Comparison of ENCODE assay signal across 9 cellular contexts in the genomic region with DNA sequence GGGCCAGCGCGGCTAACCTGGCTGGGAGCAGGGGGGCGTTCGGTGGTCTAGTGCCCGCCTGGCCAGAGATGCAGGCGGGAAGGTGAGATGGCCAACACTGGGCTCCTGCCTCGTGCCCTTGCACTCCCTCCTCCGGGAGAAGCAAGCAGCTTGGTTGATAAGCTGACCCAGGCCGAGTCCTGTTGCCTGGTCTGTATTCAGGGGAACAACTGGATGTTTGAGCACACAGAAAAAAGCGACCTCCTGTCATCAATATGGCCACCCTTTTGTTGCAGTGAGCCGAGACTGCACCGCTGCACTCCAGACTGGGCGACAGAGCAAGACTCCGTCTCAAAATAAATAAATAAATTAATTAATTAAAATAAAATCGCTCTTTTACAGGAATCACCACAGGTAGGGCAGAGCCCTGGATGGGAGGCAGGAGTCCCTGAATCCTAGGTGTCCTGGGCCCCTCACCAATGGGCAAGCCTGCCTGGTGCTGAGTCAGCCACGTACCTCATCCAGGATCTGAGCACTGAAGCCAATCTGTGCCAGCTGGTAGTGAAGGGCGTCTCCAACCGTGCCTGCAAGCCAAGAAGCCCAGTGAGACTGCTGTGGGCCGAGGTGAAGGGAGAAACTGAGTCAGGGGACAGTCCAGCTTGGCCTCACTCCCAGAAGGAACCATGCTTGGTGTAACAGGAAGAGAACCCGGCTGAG. TPM values are rescaled to one million over a fixed set of nuclear protein-coding genes. Genes with fewer than 3 reads are reported as not detected.
DNase-seq lines count a peak whose midpoint lies in the region; ATAC-seq and TF ChIP-seq lines count a peak whose summit lies in the region.
"Had no signal": no experiment of that assay in that cellular context is flagged by ENCODE, and none has a peak within 500 bp of the region (broad histone marks: within the 10 kb centered on the region; RNA-seq: fewer than 3 reads in every experiment).

No MANE protein-coding gene starts in this region.

- peak overlapping the region; percentile 36 for H3K4me3 Mint-ChIP-seq in activated naive CD4-positive, alpha-beta T cell treated with anti-CD3 and anti-CD28 coated beads, Interleukin-2, amount 50 U/mL, for 24 hours
- no peak overlapping the region for H3K4me3 Mint-ChIP-seq in activated T-helper 2 cell treated with anti-CD3 and anti-CD28 coated beads, Interferon-gamma antibody, Interleukin-2, Interleukin-4, amounts not matched to agents 10 μg/mL and 5 μg/mL and 100 μg/mL, durations not matched to agents 14 hours and 24 hours and 36 hours (ENCODE audit: low read depth)

- peak overlapping the region; percentile 27 for H3K4me3 ChIP-seq in lung
- peak overlapping the region; percentile 39 for H3K4me3 ChIP-seq in upper lobe of right lung
- H3K4me3 ChIP-seq in ascending aorta = no peak overlapping the region
- H3K4me3 ChIP-seq in tibial artery = no peak overlapping the region

- H3K27me3 Mint-ChIP-seq in activated naive CD4-positive, alpha-beta T cell treated with anti-CD3 and anti-CD28 coated beads, Interleukin-2, amount 50 U/mL, for 24 hours = no peaks in the 10 kb centered on the region
- no peaks in the 10 kb centered on the region for H3K27me3 Mint-ChIP-seq in activated T-helper 2 cell treated with anti-CD3 and anti-CD28 coated beads, Interferon-gamma antibody, Interleukin-2, Interleukin-4, amounts not matched to agents 10 μg/mL and 5 μg/mL and 100 μg/mL, durations not matched to agents 14 hours and 24 hours and 36 hours (ENCODE audit: low read depth)

- no peaks in the 10 kb centered on the region for H3K36me3 Mint-ChIP-seq in activated naive CD4-positive, alpha-beta T cell treated with anti-CD3 and anti-CD28 coated beads, Interleukin-2, amount 50 U/mL, for 24 hours
- H3K36me3 Mint-ChIP-seq in activated T-helper 2 cell treated with anti-CD3 and anti-CD28 coated beads, Interferon-gamma antibody, Interleukin-2, Interleukin-4, amounts not matched to agents 10 μg/mL and 5 μg/mL and 100 μg/mL, durations not matched to agents 14 hours and 24 hours and 36 hours (ENCODE audit: low read depth) = peaks cover 12% of the 10 kb centered on the region

- WGBS in lung, 2 donors = 57 to 64% methylated on average over 20 of the region's 20 CpGs

- intact Hi-C loops in activated T-helper 2 cell treated with anti-CD3 and anti-CD28 coated beads, Interferon-gamma antibody, Interleukin-2, Interleukin-4, amounts not matched to agents 10 μg/mL and 5 μg/mL and 100 μg/mL, durations not matched to agents 14 hours and 24 hours and 36 hours (cut with micrococcal nuclease) = no loop called here
- intact Hi-C loops in upper lobe of right lung (cut with DNase I) (no loop called here), ascending aorta (cut with DNase I) (no loop called here), tibial artery (cut with DNase I; ENCODE audit: low total_unique reads) (no loop called here)

- H3K27ac ChIP-seq in lung (ENCODE audit: low read depth in 1 of 2, low read length in 1 of 2) (peak overlapping the region in 1 of 2 donors; percentile 76), upper lobe of right lung (peak overlapping the region; percentile 59), ascending aorta (no peak overlapping the region), tibial artery (no peak overlapping the region)

- no peaks in the 10 kb centered on the region for H3K9me3 Mint-ChIP-seq in activated naive CD4-positive, alpha-beta T cell treated with anti-CD3 and anti-CD28 coated beads, Interleukin-2, amount 50 U/mL, for 24 hours
- peaks cover 8% of the 10 kb centered on the region for H3K9me3 Mint-ChIP-seq in activated T-helper 2 cell treated with anti-CD3 and anti-CD28 coated beads, Interferon-gamma antibody, Interleukin-2, Interleukin-4, amounts not matched to agents 10 μg/mL and 5 μg/mL and 100 μg/mL, durations not matched to agents 14 hours and 24 hours and 36 hours

- H3K36me3 ChIP-seq in lung (ENCODE audit: control insufficient read depth in 2 of 2, insufficient read depth in 2 of 2, low read length in 2 of 2) (no peaks in the 10 kb centered on the region), upper lobe of right lung (no peaks in the 10 kb centered on the region), ascending aorta (no peaks in the 10 kb centered on the region), tibial artery (no peaks in the 10 kb centered on the region)

- no peaks in the 10 kb centered on the region for H3K27me3 ChIP-seq in lung (ENCODE audit: control insufficient read depth, insufficient read depth)
- H3K27me3 ChIP-seq in upper lobe of right lung = no peaks in the 10 kb centered on the region
- no peaks in the 10 kb centered on the region for H3K27me3 ChIP-seq in ascending aorta
- peaks cover 0 to 53% of the 10 kb centered on the region in 2 donors for H3K27me3 ChIP-seq in tibial artery

- no peak for ATAC-seq in lung (ENCODE audit: insufficient read depth, low FRiP score)
- no peak for ATAC-seq in upper lobe of right lung

- H3K4me1 ChIP-seq in lung (ENCODE audit: control insufficient read depth in 2 of 2, insufficient read depth in 2 of 2, low read length in 2 of 2) (peaks cover 0 to 3% of the 10 kb centered on the region in 2 donors), upper lobe of right lung (no peaks in the 10 kb centered on the region), ascending aorta (no peaks in the 10 kb centered on the region), tibial artery (peaks cover 0 to 11% (median 4%) of the 10 kb centered on the region in 4 donors)

- H3K9me3 ChIP-seq in lung (ENCODE audit: control insufficient read depth in 2 of 2, insufficient read depth in 1 of 2, low read length in 1 of 2) (peaks cover 0 to 10% of the 10 kb centered on the region in 2 donors), upper lobe of right lung (no peaks in the 10 kb centered on the region), ascending aorta (no peaks in the 10 kb centered on the region), tibial artery (peaks cover 0 to 9% (median 9%) of the 10 kb centered on the region in 3 donors)

- H3K4me1 Mint-ChIP-seq in activated naive CD4-positive, alpha-beta T cell treated with anti-CD3 and anti-CD28 coated beads, Interleukin-2, amount 50 U/mL, for 24 hours = peaks cover 23% of the 10 kb centered on the region
- peaks cover 15% of the 10 kb centered on the region for H3K4me1 Mint-ChIP-seq in activated T-helper 2 cell treated with anti-CD3 and anti-CD28 coated beads, Interferon-gamma antibody, Interleukin-2, Interleukin-4, amounts not matched to agents 10 μg/mL and 5 μg/mL and 100 μg/mL, durations not matched to agents 14 hours and 24 hours and 36 hours (ENCODE audit: low read depth)

- DNase-seq in activated naive CD4-positive, alpha-beta T cell treated with anti-CD3 and anti-CD28 coated beads, Interleukin-2, amount 50 U/mL, for 16 hours = no peak
- DNase-seq in activated T-helper 2 cell treated with anti-CD3 and anti-CD28 coated beads, Interferon-gamma antibody, Interleukin-2, Interleukin-4, amounts not matched to agents 10 μg/mL and 5 μg/mL and 100 μg/mL, durations not matched to agents 14 hours and 24 hours and 36 hours (ENCODE audit: low spot score) = no peak
- no peak for DNase-seq in lung (ENCODE audit: low spot score)
- no peak for DNase-seq in upper lobe of right lung
- DNase-seq in COR-L47 (lab: John Stamatoyannopoulos, UW) = no peak
- no peak for DNase-seq in ascending aorta (ENCODE audit: low spot score in 2 of 2)
- DNase-seq in tibial artery = no peak
- DNase-seq: left cardiac atrium had no signal

- no peak overlapping the region for H3K27ac Mint-ChIP-seq in activated naive CD4-positive, alpha-beta T cell treated with anti-CD3 and anti-CD28 coated beads, Interleukin-2, amount 50 U/mL, for 24 hours
- H3K27ac Mint-ChIP-seq in activated T-helper 2 cell treated with anti-CD3 and anti-CD28 coated beads, Interferon-gamma antibody, Interleukin-2, Interleukin-4, amounts not matched to agents 10 μg/mL and 5 μg/mL and 100 μg/mL, durations not matched to agents 14 hours and 24 hours and 36 hours = peak overlapping the region; percentile 40

- TF ChIP-seq CTCF in lung (IDR thresholded peaks at IDR 0.05; ENCODE audit: control extremely low read depth, extremely low read depth) (no peak), upper lobe of right lung (IDR thresholded peaks at IDR 0.05) (no peak), ascending aorta (IDR thresholded peaks at IDR 0.05) (no peak), tibial artery (IDR thresholded peaks at IDR 0.05) (no peak)

RNA-seq across cellular contexts. Expression of a gene that starts 31.8 kb away (rescaled TPM):
- 23.0 and 23.4 TPM in 2 replicates for total RNA-seq in activated T-helper 2 cell treated with anti-CD3 and anti-CD28 coated beads, Interferon-gamma antibody, Interleukin-2, Interleukin-4, amounts not matched to agents 10 μg/mL and 5 μg/mL and 100 μg/mL, durations not matched to agents 14 hours and 24 hours and 36 hours
- total RNA-seq in lung (1 to 10 TPM in 1 of 2 donors, under 1 TPM in 1; 0.55 to 1.1 TPM), upper lobe of right lung (0.41 TPM), ascending aorta (2.7 TPM)
- polyA plus RNA-seq in lung = under 1 TPM; 0.24 to 0.47 TPM

RNA-seq across cellular contexts. Expression of a gene that starts 45.5 kb away (rescaled TPM):
- total RNA-seq in activated T-helper 2 cell treated with anti-CD3 and anti-CD28 coated beads, Interferon-gamma antibody, Interleukin-2, Interleukin-4, amounts not matched to agents 10 μg/mL and 5 μg/mL and 100 μg/mL, durations not matched to agents 14 hours and 24 hours and 36 hours = 36.2 and 42.4 TPM in 2 replicates
- total RNA-seq in lung (10 to 100 TPM; 16.8 to 21.3 TPM), upper lobe of right lung (24.2 TPM), ascending aorta (15.8 TPM)
- polyA plus RNA-seq in lung = 10 to 100 TPM; 34.0 to 37.3 TPM

RNA-seq across cellular contexts. Expression of a gene that starts 59.5 kb away (rescaled TPM):
- total RNA-seq in activated T-helper 2 cell treated with anti-CD3 and anti-CD28 coated beads, Interferon-gamma antibody, Interleukin-2, Interleukin-4, amounts not matched to agents 10 μg/mL and 5 μg/mL and 100 μg/mL, durations not matched to agents 14 hours and 24 hours and 36 hours = 111 and 118 TPM in 2 replicates
- total RNA-seq in lung = 1 to 10 TPM; 2.0 to 4.7 TPM
- polyA plus RNA-seq in lung = 1 to 10 TPM; 1.3 to 4.7 TPM
- total RNA-seq in upper lobe of right lung = 1.6 TPM
- total RNA-seq in ascending aorta = not detected

Comparison
In these comparisons a context has a peak if more than half of its experiments do, and no peak if none do; other contexts are left out.
1. H3K4me3 ChIP-seq: peak in lung (single experiment) and upper lobe of right lung (single experiment); none in ascending aorta (0 of 2) and tibial artery (0 of 2).
2. RNA of a gene that starts 59.5 kb away (total RNA-seq): 111 to 118 TPM in activated T-helper 2 cell treated with anti-CD3 and anti-CD28 coated beads, Interferon-gamma antibody, Interleukin-2, Interleukin-4, amounts not matched to agents 10 μg/mL and 5 μg/mL and 100 μg/mL, durations not matched to agents 14 hours and 24 hours and 36 hours; 2.0 to 4.7 TPM in lung, 1.6 TPM in upper lobe of right lung (single experiment) and not detected in ascending aorta (single experiment); every median in the first group is over 10 times any median in the second.